In genomic region chr19:44723299-44723951, GRCh38 we compare ENCODE assay signal across 1 cellular context.
A peak's percentile ranks its signal among the peaks of the same experiment; 100 is the strongest.
TF ChIP-seq lines count a peak whose summit lies in the region.

No MANE protein-coding gene starts in this region.

TF ChIP-seq in GM12878, 131 proteins besides CTCF, POLR2A, EP300 and RAD21 (continued from another document):
- TF ChIP-seq EGR1 (IDR thresholded peaks at IDR 0.05; ENCODE audit: borderline replicate concordance in 1 of 2, low read depth in 2 of 2, low read length in 2 of 2) (no peak), SMARCA5 (IDR thresholded peaks at IDR 0.05) (no peak), SIN3A (IDR thresholded peaks at IDR 0.05; ENCODE audit: low read depth, low read length) (no peak), CBFB (IDR thresholded peaks at IDR 0.05; ENCODE audit: low read depth) (no peak; the same call in 1 of the 2 replicates), RELA (IDR thresholded peaks at IDR 0.05; ENCODE audit: borderline replicate concordance, partially characterized antibody) (no peak), FOXK2 (IDR thresholded peaks at IDR 0.05) (no peak), WRNIP1 (IDR thresholded peaks at IDR 0.05; ENCODE audit: borderline replicate concordance, low read depth, low read length) (no peak), ATF3 (IDR thresholded peaks at IDR 0.05; ENCODE audit: borderline replicate concordance, extremely low read depth, low read depth, low read length) (no peak), NRF1 (conservative IDR thresholded peaks at IDR 0.05; ENCODE audit: low read depth, low read length) (no peak), IRF4 (IDR thresholded peaks at IDR 0.05; ENCODE audit: low read depth, low read length) (no peak), FOS (IDR thresholded peaks at IDR 0.05; ENCODE audit: borderline replicate concordance, extremely low read depth, insufficient read length) (no peak), SPI1 (IDR thresholded peaks at IDR 0.05; ENCODE audit: borderline replicate concordance, insufficient read depth, low read depth, low read length) (peak; percentile 67), PML (IDR thresholded peaks at IDR 0.05; ENCODE audit: low read length) (no peak), NFIC (IDR thresholded peaks at IDR 0.05; ENCODE audit: low read depth, low read length) (no peak), CBX5 (IDR thresholded peaks at IDR 0.05; ENCODE audit: low read depth) (no peak), ZNF24 (IDR thresholded peaks at IDR 0.05) (peak; percentile 96), ASH2L (IDR thresholded peaks at IDR 0.05; ENCODE audit: borderline replicate concordance, low read depth) (no peak), NBN (IDR thresholded peaks at IDR 0.05) (peak; percentile 53; the same call in 1 of the 2 replicates)
TF ChIP-seq in GM12878: peak in this region for 5.
